9 cellular contexts compared by ENCODE assay signal in genomic region chr1:38071530-38072266, GRCh38. TPM values are rescaled to one million over a fixed set of nuclear protein-coding genes. Genes with fewer than 3 reads are reported as not detected.
DNase-seq lines count a peak whose midpoint lies in the region; ATAC-seq and TF ChIP-seq lines count a peak whose summit lies in the region.
"Had no signal": no experiment of that assay in that cellular context is flagged by ENCODE, and none has a peak within 500 bp of the region (broad histone marks: within the 10 kb centered on the region; RNA-seq: fewer than 3 reads in every experiment).

No MANE protein-coding gene starts in this region.

- TF ChIP-seq CTCF in GM20000 (IDR thresholded peaks at IDR 0.05; ENCODE audit: extremely low read depth, missing control alignments) (peak; percentile 23), hepatocyte (IDR thresholded peaks at IDR 0.05; ENCODE audit: poor library complexity) (peak; percentile 24)

- H3K4me1 ChIP-seq in SJCRH30 (peaks cover 42% of the 10 kb centered on the region), hepatocyte (ENCODE audit: insufficient read depth) (no peaks in the 10 kb centered on the region)

- H3K9me3 ChIP-seq in SJCRH30 (replicated peaks) = no peaks in the 10 kb centered on the region
- H3K9me3 ChIP-seq in hepatocyte (ENCODE audit: low read depth) = no peaks in the 10 kb centered on the region

- no peak overlapping the region for H2AFZ ChIP-seq in hepatocyte

- WGBS in hepatocyte (ENCODE audit: low lambda C conversion rate, missing lambda C conversion rate) = 59% methylated on average over 7 of the region's 7 CpGs

- H3K36me3 ChIP-seq in SJCRH30 (no peaks in the 10 kb centered on the region), hepatocyte (replicated peaks; ENCODE audit: insufficient read depth, low read depth) (no peaks in the 10 kb centered on the region)

- H3K4me3 ChIP-seq in SJCRH30 (no peak overlapping the region), hepatocyte (no peak overlapping the region)

- no peaks in the 10 kb centered on the region for H3K9me2 ChIP-seq in hepatocyte (replicated peaks; ENCODE audit: insufficient read depth)

- H4K20me1 ChIP-seq in hepatocyte (ENCODE audit: insufficient read depth, poor library complexity, severe bottlenecking) = no peaks in the 10 kb centered on the region

- no peak for ATAC-seq in GM19035 (IDR thresholded peaks at IDR 0.05; ENCODE audit: unreplicated experiment)
- no peak for ATAC-seq in HG03139 (IDR thresholded peaks at IDR 0.05; ENCODE audit: unreplicated experiment)

- DNase-seq in Ammon's horn (ENCODE audit: low spot score) (peak; percentile 22), GM20000 (ENCODE audit: low spot score) (peak; percentile 66), SJCRH30 (peak; percentile 49 to 62), hepatocyte (ENCODE audit: low spot score) (peak; percentile 37), NCI-H2029 treated with DMSO at 0.1 percent for 48 hours (lab: John Stamatoyannopoulos, UW) (no peak), NCI-H1105 treated with DMSO at 0.1 percent for 48 hours (lab: John Stamatoyannopoulos, UW) (no peak)
- DNase-seq: activated CD8-positive, alpha-beta memory T cell treated with anti-CD3 and anti-CD28 coated beads for 24 hours had no signal

- H3K27ac ChIP-seq in SJCRH30 (no peak overlapping the region), hepatocyte (no peak overlapping the region)

- H3K79me2 ChIP-seq in hepatocyte = no peaks in the 10 kb centered on the region

- H3K27me3 ChIP-seq in SJCRH30 (no peaks in the 10 kb centered on the region), hepatocyte (peaks cover 24% of the 10 kb centered on the region)

- no peak overlapping the region for H3K4me2 ChIP-seq in hepatocyte

RNA-seq across cellular contexts. Expression of gene POU3F1, which starts 25.1 kb away (rescaled TPM):
- 1.6 and 1.7 TPM in 2 replicates for total RNA-seq in SJCRH30 (2014; rRNA removed; shearing (Covaris generic))
- 1.0 TPM in 1 of 2 replicates, not detected in the other for total RNA-seq in hepatocyte
- polyA plus RNA-seq in hepatocyte = 0.73 and 0.83 TPM in 2 replicates

RNA-seq across cellular contexts. Expression of gene UTP11, which starts 59.2 kb away (rescaled TPM):
- total RNA-seq in SJCRH30 (2014; rRNA removed; shearing (Covaris generic)) = 125 and 128 TPM in 2 replicates
- 29.9 and 39.2 TPM in 2 replicates for total RNA-seq in hepatocyte
- polyA plus RNA-seq in hepatocyte = 31.1 and 36.2 TPM in 2 replicates

Comparison
In these comparisons a context has a peak if more than half of its experiments do, and no peak if none do; other contexts are left out.
1. DNase-seq: peak in Ammon's horn (single experiment), GM20000 (single experiment), SJCRH30 (2 of 2) and hepatocyte (single experiment); none in NCI-H2029 treated with DMSO at 0.1 percent for 48 hours (single experiment) and NCI-H1105 treated with DMSO at 0.1 percent for 48 hours (single experiment).